In the genomic region with DNA sequence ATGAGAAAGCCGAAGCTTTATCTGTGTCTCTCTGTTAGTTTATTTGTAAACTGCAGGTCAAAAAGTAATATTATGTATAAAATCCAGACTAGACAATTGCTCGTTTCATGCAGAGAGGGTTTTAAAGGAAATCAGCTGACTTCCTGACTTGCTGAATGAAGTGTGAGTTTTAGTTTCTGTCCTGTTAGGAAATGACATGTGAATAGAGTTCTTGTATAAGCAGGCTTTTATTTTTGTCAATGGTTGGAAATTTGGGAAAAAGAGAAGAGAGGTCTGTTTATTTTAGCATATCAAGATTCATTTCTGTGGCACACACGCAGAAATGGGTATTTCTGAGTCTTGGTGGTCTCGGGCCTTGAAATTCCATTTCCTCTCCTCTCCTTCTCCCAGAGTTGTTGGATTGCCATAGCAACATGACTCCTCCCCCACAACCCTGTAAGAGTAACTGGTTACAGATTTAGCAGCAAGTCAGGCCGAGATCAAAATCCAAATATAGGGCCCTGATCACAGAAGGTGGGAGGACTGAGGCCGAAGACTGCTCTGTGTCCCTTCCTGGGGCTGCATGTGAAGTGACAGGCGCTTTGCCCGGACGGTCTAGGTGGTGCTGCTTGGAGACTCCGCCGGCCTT, we compare ENCODE assay signal across 8 cellular contexts.
DNase-seq lines count a peak whose midpoint lies in the region; ATAC-seq and TF ChIP-seq lines count a peak whose summit lies in the region.

No MANE protein-coding gene starts in this region.

- peak overlapping the region; percentile 75 for H2AFZ ChIP-seq in osteoblast (ENCODE audit: low read length)

- no peaks in the 10 kb centered on the region for H3K27me3 ChIP-seq in osteoblast (ENCODE audit: insufficient read depth, low read length)

- peaks cover 3% of the 10 kb centered on the region for H3K36me3 Mint-ChIP-seq in activated CD8-positive, alpha-beta memory T cell treated with anti-CD3 and anti-CD28 coated beads, Interleukin-2, amount 10 ng/mL, durations not matched to agents 7 days and 5 days

- peak; percentile 42 to 48 for DNase-seq in activated CD4-positive, alpha-beta T cell treated with anti-CD3 and anti-CD28 coated beads for 4 hours
- DNase-seq in activated CD4-positive, alpha-beta T cell treated with anti-CD3 and anti-CD28 coated beads for 1 hour = no peak
- DNase-seq in activated CD8-positive, alpha-beta memory T cell treated with anti-CD3 and anti-CD28 coated beads, Interleukin-2, amount 10 ng/mL, durations not matched to agents 7 days and 5 days = peak; percentile 64
- DNase-seq in foreskin fibroblast (peak in 1 of 2 donors; percentile 72), osteoblast (ENCODE audit: insufficient read length, low spot score, missing footprints) (peak; percentile 89), cerebellar cortex (ENCODE audit: low spot score) (no peak), NCI-H345 treated with DMSO at 0.1 percent for 48 hours (lab: John Stamatoyannopoulos, UW; ENCODE audit: unreplicated experiment) (no peak)

- peak overlapping the region; percentile 94 for H3K27ac ChIP-seq in osteoblast (ENCODE audit: low read depth, low read length)

- no peak for TF ChIP-seq CTCF in foreskin fibroblast (IDR thresholded peaks at IDR 0.05; ENCODE audit: low read depth, low read length)
- no peak for TF ChIP-seq CTCF in osteoblast (IDR thresholded peaks at IDR 0.05; ENCODE audit: extremely low read depth, low read depth, low read length)

- ATAC-seq in HG03175 (IDR thresholded peaks at IDR 0.05; ENCODE audit: unreplicated experiment) = peak; percentile 78
- ATAC-seq in activated CD8-positive, alpha-beta memory T cell treated with anti-CD3 and anti-CD28 coated beads, Interleukin-2, amount 10 ng/mL, durations not matched to agents 7 days and 5 days = peak; percentile 78

- H3K4me1 Mint-ChIP-seq in activated CD8-positive, alpha-beta memory T cell treated with anti-CD3 and anti-CD28 coated beads, Interleukin-2, amount 10 ng/mL, durations not matched to agents 7 days and 5 days = peaks cover 32% of the 10 kb centered on the region

- no peaks in the 10 kb centered on the region for H3K36me3 ChIP-seq in osteoblast (ENCODE audit: insufficient read depth, low read length)

- peak overlapping the region; percentile 85 for H3K27ac Mint-ChIP-seq in activated CD8-positive, alpha-beta memory T cell treated with anti-CD3 and anti-CD28 coated beads, Interleukin-2, amount 10 ng/mL, durations not matched to agents 7 days and 5 days

- H3K9me3 ChIP-seq in osteoblast (ENCODE audit: low read depth, low read length) = no peaks in the 10 kb centered on the region

- peaks cover 8% of the 10 kb centered on the region for H4K20me1 ChIP-seq in osteoblast (ENCODE audit: insufficient read depth, low read length)

- H3K4me3 Mint-ChIP-seq in activated CD8-positive, alpha-beta memory T cell treated with anti-CD3 and anti-CD28 coated beads, Interleukin-2, amount 10 ng/mL, durations not matched to agents 7 days and 5 days = peak overlapping the region; percentile 53

- H3K27me3 Mint-ChIP-seq in activated CD8-positive, alpha-beta memory T cell treated with anti-CD3 and anti-CD28 coated beads, Interleukin-2, amount 10 ng/mL, durations not matched to agents 7 days and 5 days = no peaks in the 10 kb centered on the region

- H3K4me1 ChIP-seq in osteoblast (ENCODE audit: insufficient read depth, low read length) = peaks cover 32% of the 10 kb centered on the region

- H3K79me2 ChIP-seq in osteoblast (ENCODE audit: insufficient read depth, low read length) = peaks cover 87% of the 10 kb centered on the region

- peak overlapping the region; percentile 21 for H3K4me3 ChIP-seq in foreskin fibroblast (ENCODE audit: low read depth in 1 of 2, low read length in 2 of 2)
- H3K4me3 ChIP-seq in osteoblast (ENCODE audit: insufficient read depth, low read length) = peak overlapping the region; percentile 63

- H3K4me2 ChIP-seq in osteoblast (ENCODE audit: insufficient read depth, low read length) = peak overlapping the region; percentile 89

- CTCF ChIA-PET in activated CD8-positive, alpha-beta memory T cell treated with anti-CD3 and anti-CD28 coated beads, Interleukin-2, amount 10 ng/mL, durations not matched to agents 7 days and 5 days (lab: Charles Lee) = interaction anchor here (1.0 to 1.6 kb wide), 9 partner anchors 10 to 146 kb away, joined by 3 to 6 read pairs (median 4); no protein-coding TSS in a partner anchor

- H3K9me3 Mint-ChIP-seq in activated CD8-positive, alpha-beta memory T cell treated with anti-CD3 and anti-CD28 coated beads, Interleukin-2, amount 10 ng/mL, durations not matched to agents 7 days and 5 days (ENCODE audit: low read depth) = no peaks in the 10 kb centered on the region

Comparison
In these comparisons a context has a peak if more than half of its experiments do, and no peak if none do; other contexts are left out.
1. DNase-seq: peak in activated CD4-positive, alpha-beta T cell treated with anti-CD3 and anti-CD28 coated beads for 4 hours (2 of 2), activated CD8-positive, alpha-beta memory T cell treated with anti-CD3 and anti-CD28 coated beads, Interleukin-2, amount 10 ng/mL, durations not matched to agents 7 days and 5 days (single experiment) and osteoblast (single experiment); none in activated CD4-positive, alpha-beta T cell treated with anti-CD3 and anti-CD28 coated beads for 1 hour (single experiment), cerebellar cortex (single experiment) and NCI-H345 treated with DMSO at 0.1 percent for 48 hours (single experiment).